19 cellular contexts compared by ENCODE assay signal in genomic region chr16:85441189-85441889, GRCh38.
A peak's percentile ranks its signal among the peaks of the same experiment; 100 is the strongest.
DNase-seq lines count a peak whose midpoint lies in the region; ATAC-seq, FAIRE-seq and TF ChIP-seq lines count a peak whose summit lies in the region.
"Had no signal": no experiment of that assay in that cellular context is flagged by ENCODE, and none has a peak within 500 bp of the region (broad histone marks: within the 10 kb centered on the region; RNA-seq: fewer than 3 reads in every experiment).

No MANE protein-coding gene starts in this region.

- H3K27me3 ChIP-seq in DND-41 (ENCODE audit: insufficient read depth, low read length, poor library complexity) (no peaks in the 10 kb centered on the region), OCI-LY1 (ENCODE audit: insufficient read depth, low read length) (peaks cover 10% of the 10 kb centered on the region; the same call in 1 of the 2 replicates), K562 (ENCODE audit: control insufficient read depth in 2 of 2, insufficient read depth in 2 of 2, low read length in 2 of 2) (no peaks in the 10 kb centered on the region)

- peak; percentile 51 for TF ChIP-seq CTCF in DND-41 (IDR thresholded peaks at IDR 0.05; ENCODE audit: borderline replicate concordance, extremely low read depth, low read length, poor library complexity, severe bottlenecking)
- TF ChIP-seq CTCF in OCI-LY1 (IDR thresholded peaks at IDR 0.05; ENCODE audit: low read length) = peak; percentile 82
- TF ChIP-seq CTCF in K562 (IDR thresholded peaks at IDR 0.05 in 2 of 3, conservative IDR thresholded peaks at IDR 0.05 in 1 of 3; ENCODE audit: insufficient read depth in 2 of 3, low read depth in 1 of 3, low read length in 3 of 3) = peak; percentile 87 to 99 (median 99)

- ATAC-seq in DND-41 (ENCODE audit: insufficient read depth, low read depth) (no peak), K562 (peak; percentile 74), HG03135 (IDR thresholded peaks at IDR 0.05; ENCODE audit: unreplicated experiment) (no peak)
- ATAC-seq: stimulated activated naive CD8-positive, alpha-beta T cell treated with anti-CD3 and anti-CD28 coated beads, Interleukin-15, amount 100 ng/mL, for 72 hours had no signal

- WGBS in K562 (ENCODE audit: insufficient coverage, low coverage, missing lambda C conversion rate) = 35% methylated on average over 15 of the region's 15 CpGs

- TF ChIP-seq EP300 in K562 (IDR thresholded peaks at IDR 0.05; ENCODE audit: low read length) = no peak

- TF ChIP-seq RAD21 in K562 (CRISPR knock-in tag; conservative IDR thresholded peaks at IDR 0.05 in 1 of 2, IDR thresholded peaks at IDR 0.05 in 1 of 2) = peak; percentile 96 to 98

- in situ Hi-C loops in K562 (cut with MboI) (loop anchor here (5.0 kb wide), 2 partner anchors 111 to 166 kb away; no protein-coding TSS in a partner anchor), ACHN (cut with HindIII; ENCODE audit: low pct_ligation_motif_present, low pct_unique_long_range_greater_than_20kb, low sequenced_read_pairs) (no loop called here)

- intact Hi-C loops in K562 (cut with micrococcal nuclease) = loop anchor here (1.0 kb wide), 4 partner anchors 112 to 277 kb away; no protein-coding TSS in a partner anchor

- H3K27ac ChIP-seq in DND-41 (ENCODE audit: low read length) (peak overlapping the region; percentile 12; the same call in 1 of the 2 replicates), OCI-LY1 (ENCODE audit: low read depth, low read length, poor library complexity, severe bottlenecking) (no peak overlapping the region), K562 (ENCODE audit: extremely low read depth, low read depth, low read length) (no peak overlapping the region)
- H3K27ac ChIP-seq: GM23248 had no signal

- H3K9me3 ChIP-seq in DND-41 (ENCODE audit: insufficient read depth, low read length, severe bottlenecking) (no peaks in the 10 kb centered on the region), OCI-LY1 (ENCODE audit: low read length) (no peaks in the 10 kb centered on the region), K562 (replicated peaks; ENCODE audit: control insufficient read depth, insufficient read depth, low read depth, low read length) (no peaks in the 10 kb centered on the region)

- H3K4me3 ChIP-seq in DND-41 (ENCODE audit: low read depth in 1 of 2, low read length in 2 of 2) (no peak overlapping the region), OCI-LY1 (ENCODE audit: low read depth, low read length, poor library complexity, severe bottlenecking) (no peak overlapping the region), K562 (no peak overlapping the region)
- H3K4me3 ChIP-seq: GM23248 had no signal

- H3K36me3 ChIP-seq in DND-41 (ENCODE audit: insufficient read depth, low read length) (no peaks in the 10 kb centered on the region), OCI-LY1 (ENCODE audit: insufficient read depth, low read length) (no peaks in the 10 kb centered on the region), K562 (ENCODE audit: control insufficient read depth, insufficient read depth, low read length) (no peaks in the 10 kb centered on the region)

- BruUV-seq in K562 (replicated peaks; lab: Mats Ljungman, UMichigan) = no TSS peak

- DNase-seq in DND-41 (peak; percentile 49), HT1080 (ENCODE audit: low read depth) (peak; percentile 52), K562 (ENCODE audit: extremely low read depth in 1 of 4, low spot score in 3 of 4) (peak; percentile 56 to 89 (median 70)), frontal cortex (ENCODE audit: low spot score in 2 of 2) (no peak), putamen (ENCODE audit: low spot score) (no peak), ACHN (no peak)
- DNase-seq: activated CD4-positive, CD25-positive, alpha-beta regulatory T cell treated with anti-CD3 and anti-CD28 coated beads, Interleukin-2, amount 50 U/mL, for 72 hours; activated gamma-delta T cell; GM23248; NCI-H146; NCI-H226; OCI-M1; stimulated activated CD4-positive, alpha-beta T cell treated with anti-CD3 and anti-CD28 coated beads, Interleukin-12 subunit alpha, Interleukin-12 subunit beta, amount 100 ng/mL, for 4 hours; stimulated activated naive CD8-positive, alpha-beta T cell treated with anti-CD3 and anti-CD28 coated beads, Interleukin-15, amount 100 ng/mL, for 72 hours; T-helper 1 cell had no signal

- CTCF ChIA-PET in K562 (lab: Yijun Ruan, JAX; ENCODE audit: low intra/inter-chr PET ratio) = interaction anchor here (0.8 to 2.2 kb wide), 6 partner anchors 106 to 169 kb away, joined by 4 to 21 read pairs (median 8); no protein-coding TSS in a partner anchor

- H3K4me1 ChIP-seq in DND-41 (ENCODE audit: insufficient read depth, low read length) = peaks cover 22% of the 10 kb centered on the region
- peaks cover 23% of the 10 kb centered on the region for H3K4me1 ChIP-seq in OCI-LY1 (ENCODE audit: insufficient read depth, low read length, severe bottlenecking)
- H3K4me1 ChIP-seq in K562 (replicated peaks in 1 of 2; ENCODE audit: control insufficient read depth in 2 of 2, insufficient read depth in 2 of 2, low read length in 2 of 2) = peaks cover 22 to 78% of the 10 kb centered on the region in 2 experiments

- H3K9ac ChIP-seq in DND-41 (ENCODE audit: low read depth, low read length) (no peak overlapping the region), OCI-LY1 (ENCODE audit: low read length) (no peak overlapping the region), K562 (ENCODE audit: insufficient read depth in 1 of 2, low read depth in 2 of 2, low read length in 2 of 2) (peak overlapping the region in 1 of 2 experiments; percentile 45; a peak in 1 of 4 replicates)
- H3K9ac ChIP-seq: GM23248 had no signal

- H2AFZ ChIP-seq in DND-41 (ENCODE audit: low read depth, low read length) = no peak overlapping the region
- H2AFZ ChIP-seq in OCI-LY1 (ENCODE audit: low read length) = no peak overlapping the region
- no peak overlapping the region for H2AFZ ChIP-seq in K562 (ENCODE audit: low read depth, low read length)
- H2AFZ ChIP-seq: GM23248 had no signal

- H3K4me2 ChIP-seq in DND-41 (ENCODE audit: insufficient read depth, low read length) = no peak overlapping the region
- H3K4me2 ChIP-seq in OCI-LY1 (ENCODE audit: low read length) = no peak overlapping the region
- no peak overlapping the region for H3K4me2 ChIP-seq in K562 (ENCODE audit: insufficient read depth, low read length)

- peaks cover 5% of the 10 kb centered on the region; the same call in 1 of the 2 replicates for H3F3A ChIP-seq in OCI-LY1 (ENCODE audit: insufficient read depth, low read length)

- H3K79me2 ChIP-seq in DND-41 (ENCODE audit: insufficient read depth, low read length) (no peaks in the 10 kb centered on the region), OCI-LY1 (ENCODE audit: insufficient read depth, low read length) (no peaks in the 10 kb centered on the region), K562 (ENCODE audit: control insufficient read depth, insufficient read depth, low read length) (peaks cover 8% of the 10 kb centered on the region; the same call in 2 of the 3 replicates)

- TF ChIP-seq POLR2A in K562 (conservative IDR thresholded peaks at IDR 0.05) = no peak

- peak; percentile 92 for FAIRE-seq in K562 (lab: Jason Lieb, UNC)
- FAIRE-seq in frontal cortex (lab: Jason Lieb, UNC) = no peak
- FAIRE-seq: endothelial cell of umbilical vein, urothelium cell line had no signal

- H3K9me2 ChIP-seq in OCI-LY1 (ENCODE audit: low read depth, low read length) = no peaks in the 10 kb centered on the region

- H3K9me1 ChIP-seq in K562 (ENCODE audit: control insufficient read depth, insufficient read depth, low read length) = no peaks in the 10 kb centered on the region

- H4K20me1 ChIP-seq in DND-41 (ENCODE audit: insufficient read depth, low read length) = no peaks in the 10 kb centered on the region
- no peaks in the 10 kb centered on the region for H4K20me1 ChIP-seq in OCI-LY1 (ENCODE audit: insufficient read depth, low read length)
- no peaks in the 10 kb centered on the region for H4K20me1 ChIP-seq in K562 (replicated peaks; ENCODE audit: control insufficient read depth, insufficient read depth, low read length)

- POLR2A ChIA-PET in K562 (lab: Yijun Ruan, JAX) = interaction anchor here (0.5 to 1.1 kb wide), 6 partner anchors 10 to 299 kb away, joined by 3 to 7 read pairs (median 4); no protein-coding TSS in a partner anchor

TF ChIP-seq in K562, 482 proteins besides CTCF, POLR2A, EP300 and RAD21 (continues in another document):
- TF ChIP-seq THRAP3 (IDR thresholded peaks at IDR 0.05; ENCODE audit: borderline replicate concordance) (peak; percentile 97), STAG1 (CRISPR knock-in tag; IDR thresholded peaks at IDR 0.05; ENCODE audit: borderline replicate concordance) (peak; percentile 92; the same call in 1 of the 2 replicates), TAF7 (tag; IDR thresholded peaks at IDR 0.05) (no peak), ZNF592 (IDR thresholded peaks at IDR 0.05) (peak; percentile 60; the same call in 1 of the 2 replicates)

Comparison
In these comparisons a context has a peak if more than half of its experiments do, and no peak if none do; other contexts are left out.
1. DNase-seq: peak in DND-41 (single experiment), HT1080 (single experiment) and K562 (4 of 4); none in frontal cortex (0 of 2), putamen (single experiment) and ACHN (single experiment).
2. Peak in every context shown above with its lines, with median percentiles within 50 percentile points of each other: CTCF ChIP-seq.